Comparison of ENCODE assay signal across 29 cellular contexts in genomic region chr2:133652407-133652806, GRCh38.
DNase-seq lines count a peak whose midpoint lies in the region; ATAC-seq, FAIRE-seq and TF ChIP-seq lines count a peak whose summit lies in the region.
"Had no signal": no experiment of that assay in that cellular context is flagged by ENCODE, and none has a peak within 500 bp of the region (broad histone marks: within the 10 kb centered on the region; RNA-seq: fewer than 3 reads in every experiment).

No MANE protein-coding gene starts in this region.

- H3K79me2 ChIP-seq in fibroblast of lung (ENCODE audit: control insufficient read depth, insufficient read depth, low read length), result no peaks in the 10 kb centered on the region
- H3K79me2 ChIP-seq in osteoblast (ENCODE audit: insufficient read depth, low read length), result no peaks in the 10 kb centered on the region

- POLR2A ChIA-PET in activated CD4-positive, alpha-beta T cell treated with anti-CD3 and anti-CD28 coated beads for 36 hours (lab: Charles Lee), result no interaction called here

- intact Hi-C loops in activated CD4-positive, alpha-beta T cell treated with anti-CD3 and anti-CD28 coated beads for 36 hours (cut with DNase I, micrococcal nuclease), result no loop called here

- H4K20me1 ChIP-seq in fibroblast of lung (ENCODE audit: control insufficient read depth, extremely low read depth, insufficient read depth, low read length) (no peaks in the 10 kb centered on the region), osteoblast (ENCODE audit: insufficient read depth, low read length) (no peaks in the 10 kb centered on the region)

- H3K4me3 Mint-ChIP-seq in activated CD4-positive, alpha-beta T cell treated with anti-CD3 and anti-CD28 coated beads for 36 hours, result no peak overlapping the region
- H3K4me3 Mint-ChIP-seq: activated CD4-positive, alpha-beta memory T cell treated with anti-CD3 and anti-CD28 coated beads, Interleukin-2, amount 10 ng/mL, durations not matched to agents 7 days and 5 days; activated naive CD8-positive, alpha-beta T cell; natural killer cell had no signal

- no peak overlapping the region for H3K27ac ChIP-seq in fibroblast of lung (ENCODE audit: insufficient read depth, low read length)
- no peak overlapping the region for H3K27ac ChIP-seq in osteoblast (ENCODE audit: low read depth, low read length)
- H3K27ac ChIP-seq: epithelial cell of prostate, lower lobe of right lung, SJSA1, spleen, upper lobe of left lung had no signal

- H3K36me3 Mint-ChIP-seq in activated CD4-positive, alpha-beta T cell treated with anti-CD3 and anti-CD28 coated beads for 36 hours (ENCODE audit: low read depth), result no peaks in the 10 kb centered on the region
- H3K36me3 Mint-ChIP-seq: activated naive CD8-positive, alpha-beta T cell; natural killer cell had no signal

- in situ Hi-C loops in HAP-1 (cut with MboI; ENCODE audit: low sequenced_read_pairs), result no loop called here

- ATAC-seq in activated CD4-positive, alpha-beta T cell treated with anti-CD3 and anti-CD28 coated beads for 36 hours, result no peak
- ATAC-seq: lower lobe of right lung, natural killer cell had no signal

- H3K4me2 ChIP-seq in fibroblast of lung (ENCODE audit: extremely low read depth, insufficient read depth, low read length), result no peak overlapping the region
- H3K4me2 ChIP-seq in osteoblast (ENCODE audit: insufficient read depth, low read length), result peak overlapping the region; percentile 34

- H3K27ac Mint-ChIP-seq in activated CD4-positive, alpha-beta T cell treated with anti-CD3 and anti-CD28 coated beads for 36 hours, result no peak overlapping the region
- H3K27ac Mint-ChIP-seq: activated CD4-positive, alpha-beta memory T cell treated with anti-CD3 and anti-CD28 coated beads, Interleukin-2, amount 10 ng/mL, durations not matched to agents 7 days and 5 days; activated naive CD8-positive, alpha-beta T cell; natural killer cell had no signal

- H3K4me1 Mint-ChIP-seq in activated CD4-positive, alpha-beta T cell treated with anti-CD3 and anti-CD28 coated beads for 36 hours, result no peaks in the 10 kb centered on the region
- H3K4me1 Mint-ChIP-seq: activated CD4-positive, alpha-beta memory T cell treated with anti-CD3 and anti-CD28 coated beads, Interleukin-2, amount 10 ng/mL, durations not matched to agents 7 days and 5 days; natural killer cell had no signal

- peak overlapping the region; percentile 37 for H2AFZ ChIP-seq in fibroblast of lung (ENCODE audit: low read length)
- H2AFZ ChIP-seq in osteoblast (ENCODE audit: low read length), result peak overlapping the region; percentile 32

- DNase-seq in GM03348 (ENCODE audit: low spot score), result peak; percentile 53
- peak; percentile 71 for DNase-seq in adipocyte (ENCODE audit: low read depth)
- peak; percentile 75 to 80 for DNase-seq in fibroblast of lung (ENCODE audit: low read depth in 2 of 2)
- peak; percentile 68 for DNase-seq in osteoblast (ENCODE audit: insufficient read length, low spot score, missing footprints)
- DNase-seq in activated CD4-positive, alpha-beta T cell treated with anti-CD3 and anti-CD28 coated beads for 36 hours, result no peak
- DNase-seq in HAP-1 (ENCODE audit: low spot score in 2 of 2), result no peak
- no peak for DNase-seq in activated gamma-delta T cell (lab: John Stamatoyannopoulos, UW)
- DNase-seq in D721Med (ENCODE audit: insufficient read length, low spot score), result no peak
- DNase-seq: activated CD4-positive, alpha-beta memory T cell treated with anti-CD3 and anti-CD28 coated beads, Interleukin-2, amount 10 ng/mL, durations not matched to agents 7 days and 5 days; aorta; C1 segment of cervical spinal cord; Caco-2; cerebellar nuclear complex; DMS79 treated with DMSO at 0.1 percent for 48 hours; effector CD8-positive, alpha-beta T cell; islet precursor cell; lower lobe of right lung; natural killer cell; NCI-H1436; NCI-H2081 treated with DMSO at 0.1 percent for 48 hours; NCI-H345; NCI-H748 treated with DMSO at 0.1 percent for 48 hours; occipital lobe; spleen; upper lobe of left lung had no signal

- H3K27me3 ChIP-seq in adipocyte (replicated peaks; ENCODE audit: control insufficient read depth, insufficient read depth, low read length) (peaks cover 6% of the 10 kb centered on the region), fibroblast of lung (ENCODE audit: control insufficient read depth, insufficient read depth, low read length) (no peaks in the 10 kb centered on the region), osteoblast (ENCODE audit: insufficient read depth, low read length) (no peaks in the 10 kb centered on the region), HAP-1 (ENCODE audit: low read depth) (peaks cover 7% of the 10 kb centered on the region)
- H3K27me3 ChIP-seq: SJSA1, spleen, upper lobe of left lung had no signal

- no peak for FAIRE-seq in D721Med (lab: Jason Lieb, UNC)
- FAIRE-seq: HTR-8/SVneo had no signal

- no peaks in the 10 kb centered on the region for H3K27me3 Mint-ChIP-seq in activated CD4-positive, alpha-beta T cell treated with anti-CD3 and anti-CD28 coated beads for 36 hours
- H3K27me3 Mint-ChIP-seq: activated CD4-positive, alpha-beta memory T cell treated with anti-CD3 and anti-CD28 coated beads, Interleukin-2, amount 10 ng/mL, durations not matched to agents 7 days and 5 days; activated naive CD8-positive, alpha-beta T cell had no signal

- no peaks in the 10 kb centered on the region for H3K36me3 ChIP-seq in adipocyte (ENCODE audit: control insufficient read depth, insufficient read depth, low read length, severe bottlenecking)
- H3K36me3 ChIP-seq in fibroblast of lung (ENCODE audit: control insufficient read depth, insufficient read depth, low read length), result no peaks in the 10 kb centered on the region
- H3K36me3 ChIP-seq in osteoblast (ENCODE audit: insufficient read depth, low read length), result no peaks in the 10 kb centered on the region
- no peaks in the 10 kb centered on the region for H3K36me3 ChIP-seq in HAP-1 (replicated peaks)
- H3K36me3 ChIP-seq: lower lobe of right lung, SJSA1, spleen, upper lobe of left lung had no signal

- H3K9ac ChIP-seq in adipocyte (ENCODE audit: low read length), result no peak overlapping the region
- no peak overlapping the region for H3K9ac ChIP-seq in fibroblast of lung (ENCODE audit: insufficient read depth, low read length)

- H3K9me3 ChIP-seq in adipocyte (ENCODE audit: control insufficient read depth, low read length), result peaks cover 13% of the 10 kb centered on the region
- H3K9me3 ChIP-seq in fibroblast of lung (ENCODE audit: control insufficient read depth, insufficient read depth, low read depth, low read length), result no peaks in the 10 kb centered on the region
- no peaks in the 10 kb centered on the region for H3K9me3 ChIP-seq in osteoblast (ENCODE audit: low read depth, low read length)
- no peaks in the 10 kb centered on the region for H3K9me3 ChIP-seq in HAP-1
- H3K9me3 ChIP-seq: Caco-2, SJSA1 had no signal

- peaks cover 2% of the 10 kb centered on the region for H3K9me3 Mint-ChIP-seq in activated CD4-positive, alpha-beta T cell treated with anti-CD3 and anti-CD28 coated beads for 36 hours (ENCODE audit: low read depth)
- H3K9me3 Mint-ChIP-seq: activated CD4-positive, alpha-beta memory T cell treated with anti-CD3 and anti-CD28 coated beads, Interleukin-2, amount 10 ng/mL, durations not matched to agents 7 days and 5 days had no signal

- CTCF ChIA-PET in activated CD4-positive, alpha-beta T cell treated with anti-CD3 and anti-CD28 coated beads for 36 hours (lab: Charles Lee), result no interaction called here

- TF ChIP-seq CTCF in fibroblast of lung (conservative IDR thresholded peaks at IDR 0.05 in 1 of 2, IDR thresholded peaks at IDR 0.05 in 1 of 2; ENCODE audit: low read depth in 1 of 2, low read length in 2 of 2) (no peak), osteoblast (IDR thresholded peaks at IDR 0.05; ENCODE audit: extremely low read depth, low read depth, low read length) (no peak), D721Med (IDR thresholded peaks at IDR 0.05; ENCODE audit: insufficient read depth, missing control alignments) (no peak)

- H3K4me1 ChIP-seq in adipocyte (ENCODE audit: control insufficient read depth, insufficient read depth, low read length) (peaks cover 16% of the 10 kb centered on the region), fibroblast of lung (ENCODE audit: control insufficient read depth, extremely low read depth, insufficient read depth, low read length) (no peaks in the 10 kb centered on the region), osteoblast (ENCODE audit: insufficient read depth, low read length) (peaks cover 9% of the 10 kb centered on the region), HAP-1 (no peaks in the 10 kb centered on the region)
- H3K4me1 ChIP-seq: Caco-2, lower lobe of right lung, spleen, upper lobe of left lung had no signal

- peak overlapping the region; percentile 72 for H3K4me3 ChIP-seq in adipocyte (ENCODE audit: low read length)
- peak overlapping the region in 1 of 4 experiments; percentile 24 for H3K4me3 ChIP-seq in fibroblast of lung (replicated peaks in 1 of 4; ENCODE audit: control extremely low read depth in 1 of 4, insufficient read depth in 1 of 4, low read depth in 3 of 4, low read length in 4 of 4)
- no peak overlapping the region for H3K4me3 ChIP-seq in osteoblast (ENCODE audit: insufficient read depth, low read length)
- no peak overlapping the region for H3K4me3 ChIP-seq in HAP-1
- H3K4me3 ChIP-seq: lower lobe of right lung, SJSA1, spleen, upper lobe of left lung had no signal

Comparison
In these comparisons a context has a peak if more than half of its experiments do, and no peak if none do; other contexts are left out.
1. DNase-seq: peak in GM03348 (single experiment), adipocyte (single experiment), fibroblast of lung (2 of 2) and osteoblast (single experiment); none in activated CD4-positive, alpha-beta T cell treated with anti-CD3 and anti-CD28 coated beads for 36 hours (single experiment), HAP-1 (0 of 2), activated gamma-delta T cell (single experiment) and D721Med (single experiment).